Comparison of ENCODE assay signal across 18 cellular contexts in the genomic region with DNA sequence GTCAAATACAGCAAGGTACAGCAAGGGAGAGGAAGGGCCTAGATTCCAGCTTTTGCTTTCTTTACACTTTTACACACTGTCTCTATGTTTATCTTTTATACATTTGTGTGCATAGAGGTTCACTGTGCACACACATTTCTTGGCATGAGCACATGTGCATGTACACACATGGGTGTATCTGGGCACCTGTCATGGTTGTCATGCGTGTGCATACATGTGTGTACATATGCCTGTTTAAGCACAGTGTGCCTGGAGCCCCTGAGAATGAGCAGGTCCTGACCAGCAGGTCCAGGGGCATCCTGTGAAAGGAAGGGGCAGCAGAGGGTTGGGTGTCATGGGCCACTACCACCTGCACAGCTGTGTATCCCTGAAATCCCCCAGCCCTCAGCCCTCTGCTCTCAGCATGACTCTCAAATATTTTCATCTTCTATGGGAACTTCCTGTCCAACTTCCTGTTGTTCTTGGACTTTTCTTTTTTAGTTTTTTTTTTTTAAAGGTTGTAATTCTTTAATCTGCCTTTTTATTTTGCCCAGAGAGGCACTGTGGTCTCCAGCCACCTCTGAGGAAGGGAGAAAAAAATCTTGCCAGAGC.
DNase-seq lines count a peak whose midpoint lies in the region; ATAC-seq and TF ChIP-seq lines count a peak whose summit lies in the region.
"Had no signal": no experiment of that assay in that cellular context is flagged by ENCODE, and none has a peak within 500 bp of the region (broad histone marks: within the 10 kb centered on the region; RNA-seq: fewer than 3 reads in every experiment).

No MANE protein-coding gene starts in this region.

- H3K4me3 Mint-ChIP-seq in activated CD4-positive, alpha-beta memory T cell treated with anti-CD3 and anti-CD28 coated beads, Interleukin-2, amount 10 ng/mL, durations not matched to agents 7 days and 5 days = no peak overlapping the region
- no peak overlapping the region for H3K4me3 Mint-ChIP-seq in activated CD4-positive, alpha-beta memory T cell treated with anti-CD3 and anti-CD28 coated beads for 36 hours
- H3K4me3 Mint-ChIP-seq: activated T-cell treated with anti-CD3 and anti-CD28 coated beads, Interleukin-2, amount 50 U/mL, for 24 hours had no signal

- intact Hi-C loops in activated CD4-positive, alpha-beta memory T cell treated with anti-CD3 and anti-CD28 coated beads for 36 hours (cut with micrococcal nuclease) = no loop called here
- intact Hi-C loops in right cardiac atrium (cut with DNase I) (no loop called here), spleen (cut with DNase I; ENCODE audit: low total_unique reads) (no loop called here), head of caudate nucleus (cut with DNase I) (no loop called here)

- DNase-seq in activated CD4-positive, alpha-beta memory T cell treated with anti-CD3 and anti-CD28 coated beads, Interleukin-2, amount 10 ng/mL, durations not matched to agents 7 days and 5 days = no peak
- no peak for DNase-seq in activated CD4-positive, alpha-beta memory T cell treated with anti-CD3 and anti-CD28 coated beads for 36 hours
- DNase-seq in RWPE1 (ENCODE audit: low spot score) (no peak), right cardiac atrium (no peak), spleen (no peak), head of caudate nucleus (no peak), activated gamma-delta T cell (lab: John Stamatoyannopoulos, UW) (no peak), NCI-H2227 (lab: John Stamatoyannopoulos, UW; ENCODE audit: unreplicated experiment) (no peak)
- DNase-seq: ACHN; activated T-cell treated with anti-CD3 and anti-CD28 coated beads, Interleukin-2, amount 50 U/mL, for 24 hours; brain microvascular endothelial cell; Calu3; hippocampal formation; left lung; NCI-H2227 treated with DMSO at 0.1 percent for 48 hours had no signal

- TF ChIP-seq POLR2A in spleen (IDR thresholded peaks at IDR 0.05) = no peak

- H3K9me3 Mint-ChIP-seq in activated CD4-positive, alpha-beta memory T cell treated with anti-CD3 and anti-CD28 coated beads, Interleukin-2, amount 10 ng/mL, durations not matched to agents 7 days and 5 days = peaks cover 3% of the 10 kb centered on the region
- H3K9me3 Mint-ChIP-seq in activated CD4-positive, alpha-beta memory T cell treated with anti-CD3 and anti-CD28 coated beads for 36 hours = no peaks in the 10 kb centered on the region

- H3K4me3 ChIP-seq in right cardiac atrium (ENCODE audit: low read length) (no peak overlapping the region), spleen (no peak overlapping the region)
- H3K4me3 ChIP-seq: left lung, SK-N-MC, skin epidermis had no signal

- no peak for TF ChIP-seq CTCF in RWPE1 (conservative IDR thresholded peaks at IDR 0.05; ENCODE audit: low read depth)
- TF ChIP-seq CTCF in spleen (IDR thresholded peaks at IDR 0.05 in 8 of 11, conservative IDR thresholded peaks at IDR 0.05 in 3 of 11) = no peak

- peak overlapping the region; percentile 21; the same call in 1 of the 2 replicates for H3K27ac ChIP-seq in RWPE1
- H3K27ac ChIP-seq in right cardiac atrium (ENCODE audit: low read length) = peak overlapping the region; percentile 48
- peak overlapping the region in 7 of 8 donors; percentile 22 to 72 (median 63) for H3K27ac ChIP-seq in spleen
- H3K27ac ChIP-seq: brain microvascular endothelial cell, SK-N-MC, VCaP had no signal

- H3K4me1 Mint-ChIP-seq in activated CD4-positive, alpha-beta memory T cell treated with anti-CD3 and anti-CD28 coated beads, Interleukin-2, amount 10 ng/mL, durations not matched to agents 7 days and 5 days = peaks cover 48% of the 10 kb centered on the region
- H3K4me1 Mint-ChIP-seq in activated CD4-positive, alpha-beta memory T cell treated with anti-CD3 and anti-CD28 coated beads for 36 hours (ENCODE audit: low read depth) = peaks cover 26% of the 10 kb centered on the region

- H3K9me3 ChIP-seq in right cardiac atrium (ENCODE audit: control insufficient read depth, low read length) (no peaks in the 10 kb centered on the region), spleen (no peaks in the 10 kb centered on the region)
- H3K9me3 ChIP-seq: left lung had no signal

- POLR2A ChIA-PET in activated CD4-positive, alpha-beta memory T cell treated with anti-CD3 and anti-CD28 coated beads, Interleukin-2, amount 10 ng/mL, durations not matched to agents 7 days and 5 days (lab: Charles Lee) = interaction anchor here (0.7 kb wide), 1 partner anchor 19 kb away, joined by 3 read pairs; no protein-coding TSS in a partner anchor
- POLR2A ChIA-PET in activated CD4-positive, alpha-beta memory T cell treated with anti-CD3 and anti-CD28 coated beads for 36 hours (lab: Charles Lee) = no interaction called here
- POLR2A ChIA-PET in RWPE1 (lab: Yijun Ruan, JAX; ENCODE audit: low non-redundant PET) = no interaction called here

- peaks cover 3% of the 10 kb centered on the region for H3K27me3 Mint-ChIP-seq in activated CD4-positive, alpha-beta memory T cell treated with anti-CD3 and anti-CD28 coated beads, Interleukin-2, amount 10 ng/mL, durations not matched to agents 7 days and 5 days
- H3K27me3 Mint-ChIP-seq in activated CD4-positive, alpha-beta memory T cell treated with anti-CD3 and anti-CD28 coated beads for 36 hours = peaks cover 2% of the 10 kb centered on the region
- H3K27me3 Mint-ChIP-seq: activated T-cell treated with anti-CD3 and anti-CD28 coated beads, Interleukin-2, amount 50 U/mL, for 24 hours had no signal

- no peaks in the 10 kb centered on the region for H3K36me3 ChIP-seq in spleen
- H3K36me3 ChIP-seq: brain microvascular endothelial cell, left lung had no signal

- H3K27me3 ChIP-seq in right cardiac atrium (ENCODE audit: control insufficient read depth, insufficient read depth) (no peaks in the 10 kb centered on the region), spleen (replicated peaks in 1 of 7) (no peaks in the 10 kb centered on the region)
- H3K27me3 ChIP-seq: brain microvascular endothelial cell, left lung had no signal

- 95% methylated on average over 1 of the region's 1 CpG for WGBS in right cardiac atrium
- 90 to 100% (median 94%) methylated on average over 1 of the region's 1 CpG for WGBS in spleen, 5 donors

- H3K27ac Mint-ChIP-seq in activated CD4-positive, alpha-beta memory T cell treated with anti-CD3 and anti-CD28 coated beads, Interleukin-2, amount 10 ng/mL, durations not matched to agents 7 days and 5 days = peak overlapping the region; percentile 64
- H3K27ac Mint-ChIP-seq in activated CD4-positive, alpha-beta memory T cell treated with anti-CD3 and anti-CD28 coated beads for 36 hours = no peak overlapping the region
- H3K27ac Mint-ChIP-seq: activated T-cell treated with anti-CD3 and anti-CD28 coated beads, Interleukin-2, amount 50 U/mL, for 24 hours had no signal

- peak; percentile 27 to 43 for ATAC-seq in right cardiac atrium
- ATAC-seq: left lung had no signal

- H3K4me1 ChIP-seq in right cardiac atrium (ENCODE audit: control insufficient read depth, insufficient read depth, low read length) (peaks cover 16% of the 10 kb centered on the region), spleen (peaks cover 6 to 46% (median 19%) of the 10 kb centered on the region in 6 donors)

- peaks cover 6% of the 10 kb centered on the region for H3K36me3 Mint-ChIP-seq in activated CD4-positive, alpha-beta memory T cell treated with anti-CD3 and anti-CD28 coated beads, Interleukin-2, amount 10 ng/mL, durations not matched to agents 7 days and 5 days (ENCODE audit: low read depth)
- no peaks in the 10 kb centered on the region for H3K36me3 Mint-ChIP-seq in activated CD4-positive, alpha-beta memory T cell treated with anti-CD3 and anti-CD28 coated beads for 36 hours

- CTCF ChIA-PET in activated CD4-positive, alpha-beta memory T cell treated with anti-CD3 and anti-CD28 coated beads, Interleukin-2, amount 10 ng/mL, durations not matched to agents 7 days and 5 days (lab: Charles Lee) = interaction anchor here (1.2 kb wide), 1 partner anchor 187 kb away, joined by 4 read pairs; no protein-coding TSS in a partner anchor
- CTCF ChIA-PET in activated CD4-positive, alpha-beta memory T cell treated with anti-CD3 and anti-CD28 coated beads for 36 hours (lab: Charles Lee) = no interaction called here
- CTCF ChIA-PET in RWPE1 (lab: Yijun Ruan, JAX) = no interaction called here
